7 cellular contexts compared by ENCODE assay signal in genomic region chr4:16225681-16225995, GRCh38.
DNase-seq lines count a peak whose midpoint lies in the region; ATAC-seq, FAIRE-seq and TF ChIP-seq lines count a peak whose summit lies in the region.

No MANE protein-coding gene starts in this region.

- peaks cover 70% of the 10 kb centered on the region for H3K79me2 ChIP-seq in Loucy (ENCODE audit: insufficient read depth, low read length)

- 0 out of 2 replicates have a peak overlapping the region, but pooled peaks have one; percentile 62 for H2AFZ ChIP-seq in Loucy (ENCODE audit: low read length)
- no peak overlapping the region for H2AFZ ChIP-seq in neuron (ENCODE audit: low read depth, low read length)

- peak overlapping the region; percentile 88 for H3K4me2 ChIP-seq in Loucy (ENCODE audit: low read depth, low read length, poor library complexity, severe bottlenecking)

- H3K27ac ChIP-seq in effector memory CD4-positive, alpha-beta T cell (ENCODE audit: insufficient read depth, low read length, poor library complexity, severe bottlenecking), result peak overlapping the region; percentile 71

- H3K9me2 ChIP-seq in Loucy (replicated peaks; ENCODE audit: low read depth, low read length), result no peaks in the 10 kb centered on the region

- H3K9me3 ChIP-seq in Loucy (ENCODE audit: insufficient read depth, low read depth, low read length) (no peaks in the 10 kb centered on the region), neuron (ENCODE audit: low read length) (no peaks in the 10 kb centered on the region)
- H3K9me3 ChIP-seq in effector memory CD4-positive, alpha-beta T cell (ENCODE audit: control insufficient read depth, low read length), result no peaks in the 10 kb centered on the region

- H3K4me3 ChIP-seq in Loucy (ENCODE audit: low read length, poor library complexity, severe bottlenecking) (peak overlapping the region; percentile 81), neuron (ENCODE audit: low read length) (peak overlapping the region; percentile 74)
- H3K4me3 ChIP-seq in effector memory CD4-positive, alpha-beta T cell (ENCODE audit: insufficient read depth, low read depth, low read length, poor library complexity, severe bottlenecking), result peak overlapping the region; percentile 64

- H3K4me1 ChIP-seq in Loucy (ENCODE audit: insufficient read depth, low read length, poor library complexity, severe bottlenecking), result peaks cover 42% of the 10 kb centered on the region
- H3K4me1 ChIP-seq in effector memory CD4-positive, alpha-beta T cell (ENCODE audit: control insufficient read depth, insufficient read depth, low read length, poor library complexity, severe bottlenecking), result peaks cover 27% of the 10 kb centered on the region
- H3K4me1 ChIP-seq in neuron (ENCODE audit: insufficient read depth, low read length), result peaks cover 24% of the 10 kb centered on the region

- peak overlapping the region; percentile 89 for H3K9ac ChIP-seq in Loucy (ENCODE audit: low read depth, low read length, poor library complexity, severe bottlenecking)

- H3K36me3 ChIP-seq in Loucy (ENCODE audit: insufficient read depth, low read length) (no peaks in the 10 kb centered on the region; the same call in 1 of the 2 replicates), neuron (ENCODE audit: insufficient read depth, low read length) (no peaks in the 10 kb centered on the region)
- no peaks in the 10 kb centered on the region for H3K36me3 ChIP-seq in effector memory CD4-positive, alpha-beta T cell (ENCODE audit: control insufficient read depth, insufficient read depth, low read length)

- ATAC-seq in GM19467 (IDR thresholded peaks at IDR 0.05; ENCODE audit: unreplicated experiment), result no peak

- TF ChIP-seq CTCF in Loucy (conservative IDR thresholded peaks at IDR 0.05; ENCODE audit: low read length), result no peak

- FAIRE-seq in GM19239 (lab: Jason Lieb, UNC) (peak; percentile 81), RCC 7860 (lab: Jason Lieb, UNC) (no peak)

- DNase-seq in GM19239 (ENCODE audit: insufficient read length, low spot score) (no peak), NCI-H2029 treated with DMSO at 0.1 percent for 48 hours (lab: John Stamatoyannopoulos, UW) (no peak), RCC 7860 (ENCODE audit: low spot score) (no peak)
- DNase-seq in effector memory CD4-positive, alpha-beta T cell, result no peak

- H3F3A ChIP-seq in Loucy (ENCODE audit: low read depth), result peaks cover 6% of the 10 kb centered on the region; the same call in 1 of the 2 replicates

- no peaks in the 10 kb centered on the region for H3K27me3 ChIP-seq in Loucy (ENCODE audit: insufficient read depth, low read length, poor library complexity, severe bottlenecking)
- H3K27me3 ChIP-seq in effector memory CD4-positive, alpha-beta T cell (replicated peaks; ENCODE audit: control insufficient read depth, insufficient read depth, low read length, poor library complexity, severe bottlenecking), result no peaks in the 10 kb centered on the region
- no peaks in the 10 kb centered on the region for H3K27me3 ChIP-seq in neuron (ENCODE audit: insufficient read depth, low read length)

- peaks cover 39% of the 10 kb centered on the region for H4K20me1 ChIP-seq in Loucy (ENCODE audit: insufficient read depth, low read length, poor library complexity, severe bottlenecking)
